ENCODE assay signal across 1 cellular context in genomic region chr9:27524236-27524635, GRCh38.
TF ChIP-seq lines count a peak whose summit lies in the region.

A gene with protein sequence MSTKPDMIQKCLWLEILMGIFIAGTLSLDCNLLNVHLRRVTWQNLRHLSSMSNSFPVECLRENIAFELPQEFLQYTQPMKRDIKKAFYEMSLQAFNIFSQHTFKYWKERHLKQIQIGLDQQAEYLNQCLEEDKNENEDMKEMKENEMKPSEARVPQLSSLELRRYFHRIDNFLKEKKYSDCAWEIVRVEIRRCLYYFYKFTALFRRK (plus strand): TSS chr9:27524290. CDS start chr9:27524337, 47 bp downstream.

TF ChIP-seq in GM23338, 12 proteins besides CTCF, POLR2A, EP300 and RAD21:
- TF ChIP-seq, protein P1, sequence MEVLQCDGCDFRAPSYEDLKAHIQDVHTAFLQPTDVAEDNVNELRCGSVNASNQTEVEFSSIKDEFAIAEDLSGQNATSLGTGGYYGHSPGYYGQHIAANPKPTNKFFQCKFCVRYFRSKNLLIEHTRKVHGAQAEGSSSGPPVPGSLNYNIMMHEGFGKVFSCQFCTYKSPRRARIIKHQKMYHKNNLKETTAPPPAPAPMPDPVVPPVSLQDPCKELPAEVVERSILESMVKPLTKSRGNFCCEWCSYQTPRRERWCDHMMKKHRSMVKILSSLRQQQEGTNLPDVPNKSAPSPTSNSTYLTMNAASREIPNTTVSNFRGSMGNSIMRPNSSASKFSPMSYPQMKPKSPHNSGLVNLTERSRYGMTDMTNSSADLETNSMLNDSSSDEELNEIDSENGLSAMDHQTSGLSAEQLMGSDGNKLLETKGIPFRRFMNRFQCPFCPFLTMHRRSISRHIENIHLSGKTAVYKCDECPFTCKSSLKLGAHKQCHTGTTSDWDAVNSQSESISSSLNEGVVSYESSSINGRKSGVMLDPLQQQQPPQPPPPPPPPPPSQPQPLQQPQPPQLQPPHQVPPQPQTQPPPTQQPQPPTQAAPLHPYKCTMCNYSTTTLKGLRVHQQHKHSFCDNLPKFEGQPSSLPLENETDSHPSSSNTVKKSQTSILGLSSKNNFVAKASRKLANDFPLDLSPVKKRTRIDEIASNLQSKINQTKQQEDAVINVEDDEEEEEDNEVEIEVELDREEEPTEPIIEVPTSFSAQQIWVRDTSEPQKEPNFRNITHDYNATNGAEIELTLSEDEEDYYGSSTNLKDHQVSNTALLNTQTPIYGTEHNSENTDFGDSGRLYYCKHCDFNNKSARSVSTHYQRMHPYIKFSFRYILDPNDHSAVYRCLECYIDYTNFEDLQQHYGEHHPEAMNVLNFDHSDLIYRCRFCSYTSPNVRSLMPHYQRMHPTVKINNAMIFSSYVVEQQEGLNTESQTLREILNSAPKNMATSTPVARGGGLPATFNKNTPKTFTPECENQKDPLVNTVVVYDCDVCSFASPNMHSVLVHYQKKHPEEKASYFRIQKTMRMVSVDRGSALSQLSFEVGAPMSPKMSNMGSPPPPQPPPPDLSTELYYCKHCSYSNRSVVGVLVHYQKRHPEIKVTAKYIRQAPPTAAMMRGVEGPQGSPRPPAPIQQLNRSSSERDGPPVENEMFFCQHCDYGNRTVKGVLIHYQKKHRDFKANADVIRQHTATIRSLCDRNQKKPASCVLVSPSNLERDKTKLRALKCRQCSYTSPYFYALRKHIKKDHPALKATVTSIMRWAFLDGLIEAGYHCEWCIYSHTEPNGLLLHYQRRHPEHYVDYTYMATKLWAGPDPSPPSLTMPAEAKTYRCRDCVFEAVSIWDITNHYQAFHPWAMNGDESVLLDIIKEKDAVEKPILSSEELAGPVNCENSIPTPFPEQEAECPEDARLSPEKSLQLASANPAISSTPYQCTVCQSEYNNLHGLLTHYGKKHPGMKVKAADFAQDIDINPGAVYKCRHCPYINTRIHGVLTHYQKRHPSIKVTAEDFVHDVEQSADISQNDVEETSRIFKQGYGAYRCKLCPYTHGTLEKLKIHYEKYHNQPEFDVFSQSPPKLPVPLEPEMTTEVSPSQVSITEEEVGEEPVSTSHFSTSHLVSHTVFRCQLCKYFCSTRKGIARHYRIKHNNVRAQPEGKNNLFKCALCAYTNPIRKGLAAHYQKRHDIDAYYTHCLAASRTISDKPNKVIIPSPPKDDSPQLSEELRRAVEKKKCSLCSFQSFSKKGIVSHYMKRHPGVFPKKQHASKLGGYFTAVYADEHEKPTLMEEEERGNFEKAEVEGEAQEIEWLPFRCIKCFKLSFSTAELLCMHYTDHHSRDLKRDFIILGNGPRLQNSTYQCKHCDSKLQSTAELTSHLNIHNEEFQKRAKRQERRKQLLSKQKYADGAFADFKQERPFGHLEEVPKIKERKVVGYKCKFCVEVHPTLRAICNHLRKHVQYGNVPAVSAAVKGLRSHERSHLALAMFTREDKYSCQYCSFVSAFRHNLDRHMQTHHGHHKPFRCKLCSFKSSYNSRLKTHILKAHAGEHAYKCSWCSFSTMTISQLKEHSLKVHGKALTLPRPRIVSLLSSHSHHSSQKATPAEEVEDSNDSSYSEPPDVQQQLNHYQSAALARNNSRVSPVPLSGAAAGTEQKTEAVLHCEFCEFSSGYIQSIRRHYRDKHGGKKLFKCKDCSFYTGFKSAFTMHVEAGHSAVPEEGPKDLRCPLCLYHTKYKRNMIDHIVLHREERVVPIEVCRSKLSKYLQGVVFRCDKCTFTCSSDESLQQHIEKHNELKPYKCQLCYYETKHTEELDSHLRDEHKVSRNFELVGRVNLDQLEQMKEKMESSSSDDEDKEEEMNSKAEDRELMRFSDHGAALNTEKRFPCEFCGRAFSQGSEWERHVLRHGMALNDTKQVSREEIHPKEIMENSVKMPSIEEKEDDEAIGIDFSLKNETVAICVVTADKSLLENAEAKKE (CRISPR knock-in tag; IDR thresholded peaks at IDR 0.05) = no peak
- TF ChIP-seq EZH2phosphoT487 (IDR thresholded peaks at IDR 0.05; ENCODE audit: unreplicated experiment) (no peak), EZH2 (IDR thresholded peaks at IDR 0.05; ENCODE audit: low read depth, unreplicated experiment) (no peak), ZNF114 (CRISPR knock-in tag; IDR thresholded peaks at IDR 0.05) (no peak), JUNB (IDR thresholded peaks at IDR 0.05; ENCODE audit: unreplicated experiment) (no peak), POLR2AphosphoS5 (IDR thresholded peaks at IDR 0.05; ENCODE audit: low read depth) (no peak), CREB1 (CRISPR knock-in tag; IDR thresholded peaks at IDR 0.05; ENCODE audit: low read depth) (no peak), ZNF331 (CRISPR knock-in tag; IDR thresholded peaks at IDR 0.05; ENCODE audit: low read depth) (no peak), NANOG (IDR thresholded peaks at IDR 0.05; ENCODE audit: borderline replicate concordance) (no peak), STAT1 (IDR thresholded peaks at IDR 0.05; ENCODE audit: unreplicated experiment) (no peak)
- TF ChIP-seq, protein P2, sequence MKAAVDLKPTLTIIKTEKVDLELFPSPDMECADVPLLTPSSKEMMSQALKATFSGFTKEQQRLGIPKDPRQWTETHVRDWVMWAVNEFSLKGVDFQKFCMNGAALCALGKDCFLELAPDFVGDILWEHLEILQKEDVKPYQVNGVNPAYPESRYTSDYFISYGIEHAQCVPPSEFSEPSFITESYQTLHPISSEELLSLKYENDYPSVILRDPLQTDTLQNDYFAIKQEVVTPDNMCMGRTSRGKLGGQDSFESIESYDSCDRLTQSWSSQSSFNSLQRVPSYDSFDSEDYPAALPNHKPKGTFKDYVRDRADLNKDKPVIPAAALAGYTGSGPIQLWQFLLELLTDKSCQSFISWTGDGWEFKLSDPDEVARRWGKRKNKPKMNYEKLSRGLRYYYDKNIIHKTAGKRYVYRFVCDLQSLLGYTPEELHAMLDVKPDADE (IDR thresholded peaks at IDR 0.05) = no peak
- TF ChIP-seq, protein P3, sequence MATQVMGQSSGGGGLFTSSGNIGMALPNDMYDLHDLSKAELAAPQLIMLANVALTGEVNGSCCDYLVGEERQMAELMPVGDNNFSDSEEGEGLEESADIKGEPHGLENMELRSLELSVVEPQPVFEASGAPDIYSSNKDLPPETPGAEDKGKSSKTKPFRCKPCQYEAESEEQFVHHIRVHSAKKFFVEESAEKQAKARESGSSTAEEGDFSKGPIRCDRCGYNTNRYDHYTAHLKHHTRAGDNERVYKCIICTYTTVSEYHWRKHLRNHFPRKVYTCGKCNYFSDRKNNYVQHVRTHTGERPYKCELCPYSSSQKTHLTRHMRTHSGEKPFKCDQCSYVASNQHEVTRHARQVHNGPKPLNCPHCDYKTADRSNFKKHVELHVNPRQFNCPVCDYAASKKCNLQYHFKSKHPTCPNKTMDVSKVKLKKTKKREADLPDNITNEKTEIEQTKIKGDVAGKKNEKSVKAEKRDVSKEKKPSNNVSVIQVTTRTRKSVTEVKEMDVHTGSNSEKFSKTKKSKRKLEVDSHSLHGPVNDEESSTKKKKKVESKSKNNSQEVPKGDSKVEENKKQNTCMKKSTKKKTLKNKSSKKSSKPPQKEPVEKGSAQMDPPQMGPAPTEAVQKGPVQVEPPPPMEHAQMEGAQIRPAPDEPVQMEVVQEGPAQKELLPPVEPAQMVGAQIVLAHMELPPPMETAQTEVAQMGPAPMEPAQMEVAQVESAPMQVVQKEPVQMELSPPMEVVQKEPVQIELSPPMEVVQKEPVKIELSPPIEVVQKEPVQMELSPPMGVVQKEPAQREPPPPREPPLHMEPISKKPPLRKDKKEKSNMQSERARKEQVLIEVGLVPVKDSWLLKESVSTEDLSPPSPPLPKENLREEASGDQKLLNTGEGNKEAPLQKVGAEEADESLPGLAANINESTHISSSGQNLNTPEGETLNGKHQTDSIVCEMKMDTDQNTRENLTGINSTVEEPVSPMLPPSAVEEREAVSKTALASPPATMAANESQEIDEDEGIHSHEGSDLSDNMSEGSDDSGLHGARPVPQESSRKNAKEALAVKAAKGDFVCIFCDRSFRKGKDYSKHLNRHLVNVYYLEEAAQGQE (IDR thresholded peaks at IDR 0.05; ENCODE audit: unreplicated experiment) = no peak
